Comparison of ENCODE assay signal across 14 cellular contexts in genomic region chr3:172127141-172127540, GRCh38.
DNase-seq lines count a peak whose midpoint lies in the region; ATAC-seq and TF ChIP-seq lines count a peak whose summit lies in the region.
"Had no signal": no experiment of that assay in that cellular context is flagged by ENCODE, and none has a peak within 500 bp of the region (broad histone marks: within the 10 kb centered on the region; RNA-seq: fewer than 3 reads in every experiment).

No MANE protein-coding gene starts in this region.

- no peak for TF ChIP-seq POLR2A in body of pancreas (IDR thresholded peaks at IDR 0.05)

- H3K36me3 ChIP-seq in body of pancreas (replicated peaks in 1 of 2; ENCODE audit: insufficient read depth in 1 of 2, low read depth in 2 of 2) (no peaks in the 10 kb centered on the region), mucosa of rectum (ENCODE audit: control insufficient read depth in 2 of 2, insufficient read depth in 2 of 2, low read length in 2 of 2) (peaks cover 0 to 6% of the 10 kb centered on the region in 2 donors), subcutaneous abdominal adipose tissue (ENCODE audit: control insufficient read depth in 5 of 5, insufficient read depth in 5 of 5, low read length in 5 of 5) (peaks cover 7 to 16% (median 10%) of the 10 kb centered on the region in 5 donors)

- H3K9me3 ChIP-seq in body of pancreas (no peaks in the 10 kb centered on the region), mucosa of rectum (ENCODE audit: control insufficient read depth in 2 of 2, low read length in 2 of 2) (no peaks in the 10 kb centered on the region), subcutaneous abdominal adipose tissue (ENCODE audit: control insufficient read depth in 5 of 5, low read length in 5 of 5) (no peaks in the 10 kb centered on the region)
- H3K9me3 ChIP-seq: SJCRH30 had no signal

- H3K36me3 Mint-ChIP-seq in HFFc6 (ENCODE audit: low read depth): peaks cover 24% of the 10 kb centered on the region
- peaks cover 12% of the 10 kb centered on the region for H3K36me3 Mint-ChIP-seq in activated CD4-positive, alpha-beta T cell treated with anti-CD3 and anti-CD28 coated beads, Interleukin-2, amount 10 ng/mL, durations not matched to agents 7 days and 5 days (ENCODE audit: low read depth)

- H3K4me3 ChIP-seq in body of pancreas: no peak overlapping the region
- no peak overlapping the region for H3K4me3 ChIP-seq in mucosa of rectum (ENCODE audit: low read length in 2 of 2)
- no peak overlapping the region for H3K4me3 ChIP-seq in subcutaneous abdominal adipose tissue (ENCODE audit: low read depth in 1 of 5, low read length in 5 of 5)
- H3K4me3 ChIP-seq: SJCRH30 had no signal

- POLR2A ChIA-PET in activated CD4-positive, alpha-beta T cell treated with anti-CD3 and anti-CD28 coated beads, Interleukin-2, amount 10 ng/mL, durations not matched to agents 7 days and 5 days (lab: Charles Lee): no interaction called here

- no peak for DNase-seq in HFFc6
- DNase-seq in body of pancreas: no peak
- DNase-seq in head of caudate nucleus: no peak
- DNase-seq in NCI-H748 treated with DMSO at 0.1 percent for 48 hours (lab: John Stamatoyannopoulos, UW): no peak
- DNase-seq in AML-193 (lab: John Stamatoyannopoulos, UW): no peak
- DNase-seq in activated CD4-positive, alpha-beta T cell treated with anti-CD3 and anti-CD28 coated beads, Interleukin-2, amount 10 ng/mL, durations not matched to agents 7 days and 5 days: no peak
- DNase-seq: activated CD8-positive, alpha-beta T cell treated with anti-CD3 and anti-CD28 coated beads for 36 hours; activated gamma-delta T cell treated with Interleukin-2 at 50 U/mL for 16 hours; CD4-positive, alpha-beta T cell; left colon; NCI-H1930; SJCRH30 had no signal

- H3K4me1 Mint-ChIP-seq in HFFc6 (ENCODE audit: low read depth): peaks cover 86% of the 10 kb centered on the region
- H3K4me1 Mint-ChIP-seq in activated CD4-positive, alpha-beta T cell treated with anti-CD3 and anti-CD28 coated beads, Interleukin-2, amount 10 ng/mL, durations not matched to agents 7 days and 5 days: peaks cover 17% of the 10 kb centered on the region

- no peaks in the 10 kb centered on the region for H3K27me3 ChIP-seq in body of pancreas
- H3K27me3 ChIP-seq in mucosa of rectum (ENCODE audit: control insufficient read depth in 2 of 2, insufficient read depth in 2 of 2, low read length in 2 of 2): no peaks in the 10 kb centered on the region
- no peaks in the 10 kb centered on the region for H3K27me3 ChIP-seq in subcutaneous abdominal adipose tissue (ENCODE audit: control insufficient read depth in 5 of 5, insufficient read depth in 4 of 5, low read length in 5 of 5)
- H3K27me3 ChIP-seq: SJCRH30 had no signal

- intact Hi-C loops in body of pancreas (cut with DNase I) (no loop called here), head of caudate nucleus (cut with DNase I) (no loop called here)

- H3K9me3 Mint-ChIP-seq in HFFc6: no peaks in the 10 kb centered on the region
- peaks cover 6% of the 10 kb centered on the region for H3K9me3 Mint-ChIP-seq in activated CD4-positive, alpha-beta T cell treated with anti-CD3 and anti-CD28 coated beads, Interleukin-2, amount 10 ng/mL, durations not matched to agents 7 days and 5 days
- H3K9me3 Mint-ChIP-seq: activated CD8-positive, alpha-beta T cell treated with anti-CD3 and anti-CD28 coated beads for 36 hours; CD4-positive, alpha-beta T cell had no signal

- H3K4me3 Mint-ChIP-seq in HFFc6: peak overlapping the region; percentile 71; the same call in 1 of the 2 replicates
- no peak overlapping the region for H3K4me3 Mint-ChIP-seq in activated CD4-positive, alpha-beta T cell treated with anti-CD3 and anti-CD28 coated beads, Interleukin-2, amount 10 ng/mL, durations not matched to agents 7 days and 5 days
- H3K4me3 Mint-ChIP-seq: activated CD8-positive, alpha-beta T cell treated with anti-CD3 and anti-CD28 coated beads for 36 hours; CD4-positive, alpha-beta T cell had no signal

- no peak; the same call in 1 of the 2 replicates for TF ChIP-seq CTCF in HFFc6 (IDR thresholded peaks at IDR 0.05)
- TF ChIP-seq CTCF in body of pancreas (IDR thresholded peaks at IDR 0.05): no peak

- WGBS in body of pancreas, 2 donors: 56 to 68% methylated on average over 2 of the region's 2 CpGs

- H3K27ac ChIP-seq in body of pancreas (peak overlapping the region; percentile 20 to 71 (median 49)), mucosa of rectum (ENCODE audit: low read depth in 2 of 2, low read length in 2 of 2) (peak overlapping the region; percentile 43 to 71), subcutaneous abdominal adipose tissue (ENCODE audit: low read depth, low read length) (peak overlapping the region; percentile 89)
- H3K27ac ChIP-seq: SJCRH30 had no signal

- H3K27me3 Mint-ChIP-seq in HFFc6 (ENCODE audit: insufficient read depth): peaks cover 1% of the 10 kb centered on the region
- no peaks in the 10 kb centered on the region for H3K27me3 Mint-ChIP-seq in activated CD4-positive, alpha-beta T cell treated with anti-CD3 and anti-CD28 coated beads, Interleukin-2, amount 10 ng/mL, durations not matched to agents 7 days and 5 days
- H3K27me3 Mint-ChIP-seq: activated CD8-positive, alpha-beta T cell treated with anti-CD3 and anti-CD28 coated beads for 36 hours; CD4-positive, alpha-beta T cell had no signal

- no peak for ATAC-seq in body of pancreas
- ATAC-seq: activated CD8-positive, alpha-beta T cell treated with anti-CD3 and anti-CD28 coated beads for 36 hours; left colon had no signal

- H3K9ac ChIP-seq in mucosa of rectum (ENCODE audit: low read depth in 1 of 2, low read length in 2 of 2) (no peak overlapping the region), subcutaneous abdominal adipose tissue (ENCODE audit: low read length in 5 of 5) (peak overlapping the region in 1 of 5 donors; percentile 11)

- CTCF ChIA-PET in activated CD4-positive, alpha-beta T cell treated with anti-CD3 and anti-CD28 coated beads, Interleukin-2, amount 10 ng/mL, durations not matched to agents 7 days and 5 days (lab: Charles Lee): interaction anchor here (0.7 to 1.5 kb wide), 4 partner anchors 10 to 19 kb away, joined by 4 read pairs; no protein-coding TSS in a partner anchor

- H3K4me1 ChIP-seq in body of pancreas (peaks cover 64% of the 10 kb centered on the region), mucosa of rectum (ENCODE audit: control insufficient read depth in 2 of 2, insufficient read depth in 2 of 2, low read length in 2 of 2) (peaks cover 20 to 30% of the 10 kb centered on the region in 2 donors), subcutaneous abdominal adipose tissue (ENCODE audit: control insufficient read depth in 5 of 5, insufficient read depth in 5 of 5, low read length in 5 of 5) (peaks cover 7 to 63% (median 48%) of the 10 kb centered on the region in 5 donors)
- H3K4me1 ChIP-seq: SJCRH30 had no signal

- peak overlapping the region; percentile 83 for H3K27ac Mint-ChIP-seq in HFFc6
- H3K27ac Mint-ChIP-seq in activated CD4-positive, alpha-beta T cell treated with anti-CD3 and anti-CD28 coated beads, Interleukin-2, amount 10 ng/mL, durations not matched to agents 7 days and 5 days: no peak overlapping the region
- H3K27ac Mint-ChIP-seq: activated CD8-positive, alpha-beta T cell treated with anti-CD3 and anti-CD28 coated beads for 36 hours; CD4-positive, alpha-beta T cell had no signal
